In the genomic region with DNA sequence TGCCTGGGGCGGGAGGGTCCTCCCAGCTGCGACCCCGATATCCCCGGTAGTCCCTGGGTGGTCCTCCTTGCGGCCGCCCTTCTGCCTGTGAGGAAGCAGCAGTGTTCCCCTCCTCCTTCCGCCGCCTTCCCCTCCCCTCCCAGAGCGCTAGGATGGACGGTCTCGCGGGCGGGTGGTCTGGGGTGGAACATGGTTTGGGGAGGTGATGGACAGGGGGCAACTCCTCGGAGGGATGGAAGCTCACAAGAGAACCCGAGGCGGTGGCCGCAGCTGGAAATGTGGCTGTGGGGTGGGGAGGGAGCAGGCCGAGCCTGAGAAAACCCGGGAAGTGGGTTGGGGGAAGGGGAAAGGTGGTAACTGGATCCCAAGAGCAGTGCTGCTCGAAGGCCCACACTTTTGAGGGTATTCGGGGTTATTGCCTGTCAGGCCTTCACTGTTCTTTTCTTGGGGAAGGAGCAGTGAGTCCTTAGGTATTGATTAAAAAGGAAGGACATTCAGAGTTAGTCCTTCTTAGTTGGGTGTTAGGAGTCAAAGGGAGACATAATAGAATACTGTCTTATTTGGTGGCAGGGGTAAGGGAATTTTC, we compare ENCODE assay signal across 1 cellular context.
TF ChIP-seq lines count a peak whose summit lies in the region.

No MANE protein-coding gene starts in this region.

TF ChIP-seq in K562, 482 proteins besides CTCF, POLR2A, EP300 and RAD21 (continued from another document):
- TF ChIP-seq, protein P1, sequence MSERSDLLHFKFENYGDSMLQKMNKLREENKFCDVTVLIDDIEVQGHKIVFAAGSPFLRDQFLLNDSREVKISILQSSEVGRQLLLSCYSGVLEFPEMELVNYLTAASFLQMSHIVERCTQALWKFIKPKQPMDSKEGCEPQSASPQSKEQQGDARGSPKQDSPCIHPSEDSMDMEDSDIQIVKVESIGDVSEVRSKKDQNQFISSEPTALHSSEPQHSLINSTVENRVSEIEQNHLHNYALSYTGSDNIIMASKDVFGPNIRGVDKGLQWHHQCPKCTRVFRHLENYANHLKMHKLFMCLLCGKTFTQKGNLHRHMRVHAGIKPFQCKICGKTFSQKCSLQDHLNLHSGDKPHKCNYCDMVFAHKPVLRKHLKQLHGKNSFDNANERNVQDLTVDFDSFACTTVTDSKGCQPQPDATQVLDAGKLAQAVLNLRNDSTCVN (CRISPR knock-in tag; IDR thresholded peaks at IDR 0.05), result peak; percentile 43; the same call in 1 of the 2 replicates
- TF ChIP-seq, protein P2, sequence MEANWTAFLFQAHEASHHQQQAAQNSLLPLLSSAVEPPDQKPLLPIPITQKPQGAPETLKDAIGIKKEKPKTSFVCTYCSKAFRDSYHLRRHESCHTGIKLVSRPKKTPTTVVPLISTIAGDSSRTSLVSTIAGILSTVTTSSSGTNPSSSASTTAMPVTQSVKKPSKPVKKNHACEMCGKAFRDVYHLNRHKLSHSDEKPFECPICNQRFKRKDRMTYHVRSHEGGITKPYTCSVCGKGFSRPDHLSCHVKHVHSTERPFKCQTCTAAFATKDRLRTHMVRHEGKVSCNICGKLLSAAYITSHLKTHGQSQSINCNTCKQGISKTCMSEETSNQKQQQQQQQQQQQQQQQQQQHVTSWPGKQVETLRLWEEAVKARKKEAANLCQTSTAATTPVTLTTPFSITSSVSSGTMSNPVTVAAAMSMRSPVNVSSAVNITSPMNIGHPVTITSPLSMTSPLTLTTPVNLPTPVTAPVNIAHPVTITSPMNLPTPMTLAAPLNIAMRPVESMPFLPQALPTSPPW (CRISPR knock-in tag; IDR thresholded peaks at IDR 0.05), result no peak
- TF ChIP-seq, protein P3, sequence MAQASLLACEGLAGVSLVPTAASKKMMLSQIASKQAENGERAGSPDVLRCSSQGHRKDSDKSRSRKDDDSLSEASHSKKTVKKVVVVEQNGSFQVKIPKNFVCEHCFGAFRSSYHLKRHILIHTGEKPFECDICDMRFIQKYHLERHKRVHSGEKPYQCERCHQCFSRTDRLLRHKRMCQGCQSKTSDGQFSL (CRISPR knock-in tag; IDR thresholded peaks at IDR 0.05), result peak; percentile 75; the same call in 1 of the 2 replicates
- TF ChIP-seq, protein P3 (tag; IDR thresholded peaks at IDR 0.05), result no peak
- TF ChIP-seq, protein P4, sequence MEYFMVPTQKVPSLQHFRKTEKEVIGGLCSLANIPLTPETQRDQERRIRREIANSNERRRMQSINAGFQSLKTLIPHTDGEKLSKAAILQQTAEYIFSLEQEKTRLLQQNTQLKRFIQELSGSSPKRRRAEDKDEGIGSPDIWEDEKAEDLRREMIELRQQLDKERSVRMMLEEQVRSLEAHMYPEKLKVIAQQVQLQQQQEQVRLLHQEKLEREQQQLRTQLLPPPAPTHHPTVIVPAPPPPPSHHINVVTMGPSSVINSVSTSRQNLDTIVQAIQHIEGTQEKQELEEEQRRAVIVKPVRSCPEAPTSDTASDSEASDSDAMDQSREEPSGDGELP (CRISPR knock-in tag; IDR thresholded peaks at IDR 0.05; ENCODE audit: borderline replicate concordance), result peak; percentile 62; the same call in 1 of the 2 replicates
- TF ChIP-seq, protein P5, sequence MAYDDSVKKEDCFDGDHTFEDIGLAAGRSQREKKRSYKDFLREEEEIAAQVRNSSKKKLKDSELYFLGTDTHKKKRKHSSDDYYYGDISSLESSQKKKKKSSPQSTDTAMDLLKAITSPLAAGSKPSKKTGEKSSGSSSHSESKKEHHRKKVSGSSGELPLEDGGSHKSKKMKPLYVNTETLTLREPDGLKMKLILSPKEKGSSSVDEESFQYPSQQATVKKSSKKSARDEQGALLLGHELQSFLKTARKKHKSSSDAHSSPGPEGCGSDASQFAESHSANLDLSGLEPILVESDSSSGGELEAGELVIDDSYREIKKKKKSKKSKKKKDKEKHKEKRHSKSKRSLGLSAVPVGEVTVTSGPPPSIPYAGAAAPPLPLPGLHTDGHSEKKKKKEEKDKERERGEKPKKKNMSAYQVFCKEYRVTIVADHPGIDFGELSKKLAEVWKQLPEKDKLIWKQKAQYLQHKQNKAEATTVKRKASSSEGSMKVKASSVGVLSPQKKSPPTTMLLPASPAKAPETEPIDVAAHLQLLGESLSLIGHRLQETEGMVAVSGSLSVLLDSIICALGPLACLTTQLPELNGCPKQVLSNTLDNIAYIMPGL (CRISPR knock-in tag; IDR thresholded peaks at IDR 0.05), result peak; percentile 47
- TF ChIP-seq, protein P6, sequence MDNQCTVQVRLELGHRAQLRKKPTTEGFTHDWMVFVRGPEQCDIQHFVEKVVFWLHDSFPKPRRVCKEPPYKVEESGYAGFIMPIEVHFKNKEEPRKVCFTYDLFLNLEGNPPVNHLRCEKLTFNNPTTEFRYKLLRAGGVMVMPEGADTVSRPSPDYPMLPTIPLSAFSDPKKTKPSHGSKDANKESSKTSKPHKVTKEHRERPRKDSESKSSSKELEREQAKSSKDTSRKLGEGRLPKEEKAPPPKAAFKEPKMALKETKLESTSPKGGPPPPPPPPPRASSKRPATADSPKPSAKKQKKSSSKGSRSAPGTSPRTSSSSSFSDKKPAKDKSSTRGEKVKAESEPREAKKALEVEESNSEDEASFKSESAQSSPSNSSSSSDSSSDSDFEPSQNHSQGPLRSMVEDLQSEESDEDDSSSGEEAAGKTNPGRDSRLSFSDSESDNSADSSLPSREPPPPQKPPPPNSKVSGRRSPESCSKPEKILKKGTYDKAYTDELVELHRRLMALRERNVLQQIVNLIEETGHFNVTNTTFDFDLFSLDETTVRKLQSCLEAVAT (IDR thresholded peaks at IDR 0.05), result peak; percentile 12 to 21; a peak in 2 of 4 replicates
- TF ChIP-seq, protein P7, sequence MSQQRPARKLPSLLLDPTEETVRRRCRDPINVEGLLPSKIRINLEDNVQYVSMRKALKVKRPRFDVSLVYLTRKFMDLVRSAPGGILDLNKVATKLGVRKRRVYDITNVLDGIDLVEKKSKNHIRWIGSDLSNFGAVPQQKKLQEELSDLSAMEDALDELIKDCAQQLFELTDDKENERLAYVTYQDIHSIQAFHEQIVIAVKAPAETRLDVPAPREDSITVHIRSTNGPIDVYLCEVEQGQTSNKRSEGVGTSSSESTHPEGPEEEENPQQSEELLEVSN (IDR thresholded peaks at IDR 0.05; ENCODE audit: borderline replicate concordance in 1 of 2, extremely low read depth in 1 of 2, insufficient read depth in 1 of 2, insufficient read length in 1 of 2, low read depth in 1 of 2, low read length in 1 of 2, poor library complexity in 1 of 2, severe bottlenecking in 1 of 2), result peak in 1 of 2 experiments; percentile 15
- TF ChIP-seq GABPB1 (CRISPR knock-in tag; IDR thresholded peaks at IDR 0.05), result peak; percentile 73; the same call in 1 of the 2 replicates
